In the genomic region with DNA sequence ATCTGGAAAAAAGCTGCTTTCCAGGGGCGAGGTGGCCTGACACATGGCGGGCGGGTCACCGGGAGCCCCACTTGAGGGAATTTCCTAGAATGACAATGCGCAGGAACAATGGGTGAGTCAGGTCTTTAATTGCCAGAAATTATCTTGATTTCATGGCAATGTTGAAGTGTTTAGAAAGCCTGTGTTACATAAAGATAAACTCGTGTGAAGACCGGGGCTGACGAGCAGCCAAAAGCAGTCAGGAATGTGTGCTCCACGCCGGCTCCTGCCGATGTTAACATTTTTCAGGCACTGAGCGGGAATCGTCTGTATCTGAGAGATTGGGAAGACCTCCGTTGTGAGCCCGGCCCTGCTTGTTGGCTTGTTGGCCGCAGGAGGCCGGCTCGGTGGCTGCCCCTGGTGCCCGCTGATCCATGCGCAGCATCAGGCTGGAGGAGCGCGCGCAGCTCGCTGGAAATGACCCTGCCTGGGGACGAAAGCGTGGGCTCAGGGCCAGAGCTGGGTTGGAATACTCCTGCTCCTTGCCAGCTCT, we compare ENCODE assay signal across 1 cellular context.
A peak's percentile ranks its signal among the peaks of the same experiment; 100 is the strongest.
TF ChIP-seq lines count a peak whose summit lies in the region.

No MANE protein-coding gene starts in this region.

TF ChIP-seq in K562, 482 proteins besides CTCF, POLR2A, EP300 and RAD21 (continued from another document):
- TF ChIP-seq, protein P1, sequence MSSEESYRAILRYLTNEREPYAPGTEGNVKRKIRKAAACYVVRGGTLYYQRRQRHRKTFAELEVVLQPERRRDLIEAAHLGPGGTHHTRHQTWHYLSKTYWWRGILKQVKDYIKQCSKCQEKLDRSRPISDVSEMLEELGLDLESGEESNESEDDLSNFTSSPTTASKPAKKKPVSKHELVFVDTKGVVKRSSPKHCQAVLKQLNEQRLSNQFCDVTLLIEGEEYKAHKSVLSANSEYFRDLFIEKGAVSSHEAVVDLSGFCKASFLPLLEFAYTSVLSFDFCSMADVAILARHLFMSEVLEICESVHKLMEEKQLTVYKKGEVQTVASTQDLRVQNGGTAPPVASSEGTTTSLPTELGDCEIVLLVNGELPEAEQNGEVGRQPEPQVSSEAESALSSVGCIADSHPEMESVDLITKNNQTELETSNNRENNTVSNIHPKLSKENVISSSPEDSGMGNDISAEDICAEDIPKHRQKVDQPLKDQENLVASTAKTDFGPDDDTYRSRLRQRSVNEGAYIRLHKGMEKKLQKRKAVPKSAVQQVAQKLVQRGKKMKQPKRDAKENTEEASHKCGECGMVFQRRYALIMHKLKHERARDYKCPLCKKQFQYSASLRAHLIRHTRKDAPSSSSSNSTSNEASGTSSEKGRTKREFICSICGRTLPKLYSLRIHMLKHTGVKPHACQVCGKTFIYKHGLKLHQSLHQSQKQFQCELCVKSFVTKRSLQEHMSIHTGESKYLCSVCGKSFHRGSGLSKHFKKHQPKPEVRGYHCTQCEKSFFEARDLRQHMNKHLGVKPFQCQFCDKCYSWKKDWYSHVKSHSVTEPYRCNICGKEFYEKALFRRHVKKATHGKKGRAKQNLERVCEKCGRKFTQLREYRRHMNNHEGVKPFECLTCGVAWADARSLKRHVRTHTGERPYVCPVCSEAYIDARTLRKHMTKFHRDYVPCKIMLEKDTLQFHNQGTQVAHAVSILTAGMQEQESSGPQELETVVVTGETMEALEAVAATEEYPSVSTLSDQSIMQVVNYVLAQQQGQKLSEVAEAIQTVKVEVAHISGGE (CRISPR knock-in tag; IDR thresholded peaks at IDR 0.05) = peak in 1 of 3 experiments; percentile 18; a peak in 1 of 6 replicates
- TF ChIP-seq MAFF (IDR thresholded peaks at IDR 0.05; ENCODE audit: low read length) (no peak), CBFA2T3 (IDR thresholded peaks at IDR 0.05) (peak; percentile 75), BHLHE40 (IDR thresholded peaks at IDR 0.05; ENCODE audit: low read length) (no peak), GATA2 (CRISPR knock-in tag; IDR thresholded peaks at IDR 0.05) (peak; percentile 3; the same call in 1 of the 2 replicates)
